Comparison of ENCODE assay signal across 8 cellular contexts in the genomic region with DNA sequence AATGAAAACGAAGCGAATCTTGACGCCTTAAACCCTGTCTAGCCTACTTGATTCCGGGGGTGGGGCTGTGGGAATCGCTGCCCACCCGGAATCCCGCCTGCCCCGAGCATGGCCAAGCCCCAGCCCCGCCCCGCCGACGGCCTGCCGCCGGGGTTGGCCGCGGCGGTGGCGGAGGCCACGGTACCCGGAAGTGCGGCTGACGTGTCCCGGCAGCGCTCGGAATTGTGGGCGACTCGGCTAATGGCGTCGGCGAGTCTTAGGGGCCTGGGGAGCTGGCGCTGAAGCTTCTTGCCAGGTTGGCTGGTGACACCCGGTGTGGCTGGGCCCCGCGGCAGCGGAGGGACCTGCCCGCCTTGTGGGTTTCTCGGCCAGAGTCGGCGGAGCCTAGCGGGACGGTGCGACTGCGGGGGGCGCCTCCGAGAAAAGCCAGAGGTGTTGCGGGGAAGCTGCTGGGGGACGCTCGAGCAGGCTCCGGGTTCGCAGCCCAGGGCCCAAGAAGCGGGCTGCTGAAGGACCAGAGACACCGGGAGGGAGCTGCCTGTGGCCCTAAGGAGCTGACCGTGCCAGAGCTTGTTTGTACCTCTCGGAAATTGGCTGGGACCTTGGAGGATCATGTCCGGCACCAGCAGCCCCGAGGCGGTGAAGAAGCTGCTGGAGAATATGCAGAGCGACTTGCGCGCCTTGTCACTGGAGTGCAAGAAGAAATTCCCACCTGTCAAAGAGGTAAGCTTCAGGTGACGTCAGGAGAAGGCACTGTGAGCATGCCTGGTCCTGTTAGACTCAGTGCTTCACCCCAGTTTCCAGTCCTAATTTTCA. TPM values are rescaled to one million over a fixed set of nuclear protein-coding genes. Genes with fewer than 3 reads are reported as not detected.
DNase-seq lines count a peak whose midpoint lies in the region; ATAC-seq and TF ChIP-seq lines count a peak whose summit lies in the region.

A gene with protein sequence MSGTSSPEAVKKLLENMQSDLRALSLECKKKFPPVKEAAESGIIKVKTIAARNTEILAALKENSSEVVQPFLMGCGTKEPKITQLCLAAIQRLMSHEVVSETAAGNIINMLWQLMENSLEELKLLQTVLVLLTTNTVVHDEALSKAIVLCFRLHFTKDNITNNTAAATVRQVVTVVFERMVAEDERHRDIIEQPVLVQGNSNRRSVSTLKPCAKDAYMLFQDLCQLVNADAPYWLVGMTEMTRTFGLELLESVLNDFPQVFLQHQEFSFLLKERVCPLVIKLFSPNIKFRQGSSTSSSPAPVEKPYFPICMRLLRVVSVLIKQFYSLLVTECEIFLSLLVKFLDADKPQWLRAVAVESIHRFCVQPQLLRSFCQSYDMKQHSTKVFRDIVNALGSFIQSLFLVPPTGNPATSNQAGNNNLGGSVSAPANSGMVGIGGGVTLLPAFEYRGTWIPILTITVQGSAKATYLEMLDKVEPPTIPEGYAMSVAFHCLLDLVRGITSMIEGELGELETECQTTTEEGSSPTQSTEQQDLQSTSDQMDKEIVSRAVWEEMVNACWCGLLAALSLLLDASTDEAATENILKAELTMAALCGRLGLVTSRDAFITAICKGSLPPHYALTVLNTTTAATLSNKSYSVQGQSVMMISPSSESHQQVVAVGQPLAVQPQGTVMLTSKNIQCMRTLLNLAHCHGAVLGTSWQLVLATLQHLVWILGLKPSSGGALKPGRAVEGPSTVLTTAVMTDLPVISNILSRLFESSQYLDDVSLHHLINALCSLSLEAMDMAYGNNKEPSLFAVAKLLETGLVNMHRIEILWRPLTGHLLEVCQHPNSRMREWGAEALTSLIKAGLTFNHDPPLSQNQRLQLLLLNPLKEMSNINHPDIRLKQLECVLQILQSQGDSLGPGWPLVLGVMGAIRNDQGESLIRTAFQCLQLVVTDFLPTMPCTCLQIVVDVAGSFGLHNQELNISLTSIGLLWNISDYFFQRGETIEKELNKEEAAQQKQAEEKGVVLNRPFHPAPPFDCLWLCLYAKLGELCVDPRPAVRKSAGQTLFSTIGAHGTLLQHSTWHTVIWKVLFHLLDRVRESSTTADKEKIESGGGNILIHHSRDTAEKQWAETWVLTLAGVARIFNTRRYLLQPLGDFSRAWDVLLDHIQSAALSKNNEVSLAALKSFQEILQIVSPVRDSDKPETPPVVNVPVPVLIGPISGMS (N-terminal part only) (plus strand): TSS at position 231 of the 816 bp plus-strand sequence. CDS start 382 bp downstream, at position 613.

- TF ChIP-seq CTCF in ascending aorta (IDR thresholded peaks at IDR 0.05) (no peak), vagina (IDR thresholded peaks at IDR 0.05) (no peak)

- peaks cover 0 to 18% of the 10 kb centered on the region in 2 donors for H3K4me1 ChIP-seq in ascending aorta
- H3K4me1 ChIP-seq in right cardiac atrium (ENCODE audit: control insufficient read depth, insufficient read depth, low read length) = no peaks in the 10 kb centered on the region
- peaks cover 8% of the 10 kb centered on the region for H3K4me1 ChIP-seq in rectal smooth muscle tissue (ENCODE audit: control insufficient read depth, insufficient read depth, low read length)
- peaks cover 28% of the 10 kb centered on the region for H3K4me1 ChIP-seq in vagina

- DNase-seq in NCI-H187 (lab: John Stamatoyannopoulos, UW) = peak; percentile 65 to 89
- peak; percentile 89 for DNase-seq in T-helper 2 cell treated with Interferon-gamma antibody and Interleukin-4, amounts not matched to agents 5 μg/mL and 100 μg/mL, for 36 hours (ENCODE audit: low spot score)
- DNase-seq in ascending aorta (ENCODE audit: low spot score in 2 of 2) = peak; percentile 44 to 94
- peak; percentile 93 to 97 (median 96) for DNase-seq in right cardiac atrium
- DNase-seq in vagina (ENCODE audit: extremely low spot score in 2 of 2) = peak in 1 of 2 donors; percentile 89

- peaks cover 5% of the 10 kb centered on the region for H3K36me3 Mint-ChIP-seq in T-helper 2 cell treated with Interferon-gamma antibody and Interleukin-4, amounts not matched to agents 5 μg/mL and 100 μg/mL, for 36 hours (ENCODE audit: low read depth)

- ATAC-seq in GM18502 (IDR thresholded peaks at IDR 0.05; ENCODE audit: poor library complexity, unreplicated experiment) = peak; percentile 98
- peak; percentile 91 for ATAC-seq in HG02938 (IDR thresholded peaks at IDR 0.05; ENCODE audit: unreplicated experiment)
- peak; percentile 100 for ATAC-seq in right cardiac atrium

- peaks cover 24% of the 10 kb centered on the region for H3K9me3 Mint-ChIP-seq in T-helper 2 cell treated with Interferon-gamma antibody and Interleukin-4, amounts not matched to agents 5 μg/mL and 100 μg/mL, for 36 hours

- peak within 1 kb of the TSS; percentile 95 for H3K27ac Mint-ChIP-seq in T-helper 2 cell treated with Interferon-gamma antibody and Interleukin-4, amounts not matched to agents 5 μg/mL and 100 μg/mL, for 36 hours

- H3K36me3 ChIP-seq in ascending aorta (no peaks in the 10 kb centered on the region), rectal smooth muscle tissue (ENCODE audit: control insufficient read depth, insufficient read depth, low read length) (no peaks in the 10 kb centered on the region), vagina (no peaks in the 10 kb centered on the region)

- H3K9ac ChIP-seq in rectal smooth muscle tissue (ENCODE audit: low read length) = peak within 1 kb of the TSS; percentile 69

- H3K27me3 ChIP-seq in ascending aorta (no peaks in the 10 kb centered on the region), right cardiac atrium (ENCODE audit: control insufficient read depth, insufficient read depth) (no peaks in the 10 kb centered on the region), rectal smooth muscle tissue (ENCODE audit: control insufficient read depth, insufficient read depth, low read length) (no peaks in the 10 kb centered on the region), vagina (no peaks in the 10 kb centered on the region)

- peaks cover 18% of the 10 kb centered on the region for H3K4me1 Mint-ChIP-seq in T-helper 2 cell treated with Interferon-gamma antibody and Interleukin-4, amounts not matched to agents 5 μg/mL and 100 μg/mL, for 36 hours (ENCODE audit: low read depth)

- under 1% methylated on average over 61 of the region's 61 CpGs for WGBS in right cardiac atrium

- TF ChIP-seq POLR2A in vagina (IDR thresholded peaks at IDR 0.05) = peak in 1 of 2 donors; percentile 50

- H3K27ac ChIP-seq in ascending aorta (peak within 1 kb of the TSS; percentile 92 to 95), right cardiac atrium (ENCODE audit: low read length) (peak within 1 kb of the TSS; percentile 71), rectal smooth muscle tissue (ENCODE audit: low read depth, low read length) (peak within 1 kb of the TSS; percentile 88), vagina (peak within 1 kb of the TSS; percentile 93)

- peaks cover 3% of the 10 kb centered on the region for H3K27me3 Mint-ChIP-seq in T-helper 2 cell treated with Interferon-gamma antibody and Interleukin-4, amounts not matched to agents 5 μg/mL and 100 μg/mL, for 36 hours (ENCODE audit: low read depth)

- intact Hi-C loops in ascending aorta (cut with DNase I) (loop anchor here (2.0 to 10.0 kb wide), 4 partner anchors 136 to 1378 kb away; a partner anchor contains a TSS), right cardiac atrium (cut with DNase I) (no loop called here), vagina (cut with DNase I) (no loop called here)

- H3K4me3 Mint-ChIP-seq in T-helper 2 cell treated with Interferon-gamma antibody and Interleukin-4, amounts not matched to agents 5 μg/mL and 100 μg/mL, for 36 hours = peak within 1 kb of the TSS; percentile 97

- H3K4me3 ChIP-seq in ascending aorta (peak within 1 kb of the TSS; percentile 92 to 95), right cardiac atrium (ENCODE audit: low read length) (peak within 1 kb of the TSS; percentile 74), rectal smooth muscle tissue (ENCODE audit: low read length) (peak within 1 kb of the TSS; percentile 96), vagina (peak within 1 kb of the TSS; percentile 97)

- H3K9me3 ChIP-seq in ascending aorta (no peaks in the 10 kb centered on the region), right cardiac atrium (ENCODE audit: control insufficient read depth, low read length) (no peaks in the 10 kb centered on the region), vagina (no peaks in the 10 kb centered on the region)

RNA-seq across cellular contexts. Expression of the gene that starts here (rescaled TPM):
- total RNA-seq in ascending aorta (14.4 TPM), right cardiac atrium (10 to 100 TPM; 23.4 to 29.0 (median 25.7) TPM), vagina (85.0 TPM)
- polyA plus RNA-seq in right cardiac atrium = 9.1 TPM
